ENCODE assay signal across 1 cellular context in genomic region chr14:75566752-75567151, GRCh38.
TF ChIP-seq lines count a peak whose summit lies in the region.

No MANE protein-coding gene starts in this region.

TF ChIP-seq in HEK293, 187 proteins besides CTCF, POLR2A, EP300 and RAD21 (continued from another document):
- no peak for TF ChIP-seq ZNF146 (tag by site-specific recombination; IDR thresholded peaks at IDR 0.05)
- no peak for TF ChIP-seq ZNF629 (tag by site-specific recombination; IDR thresholded peaks at IDR 0.05)
TF ChIP-seq in HEK293: peak in this region for 1.
